ENCODE assay signal across 21 cellular contexts in genomic region chr9:26800322-26800721, GRCh38.
DNase-seq lines count a peak whose midpoint lies in the region; ATAC-seq and TF ChIP-seq lines count a peak whose summit lies in the region.
"Had no signal": no experiment of that assay in that cellular context is flagged by ENCODE, and none has a peak within 500 bp of the region (broad histone marks: within the 10 kb centered on the region; RNA-seq: fewer than 3 reads in every experiment).

No MANE protein-coding gene starts in this region.

- H3K27me3 ChIP-seq in parathyroid adenoma (ENCODE audit: control insufficient read depth, insufficient read depth, low read length), result no peaks in the 10 kb centered on the region
- H3K27me3 ChIP-seq: BLaER1, SJCRH30 had no signal

- H3K4me3 ChIP-seq in parathyroid adenoma (ENCODE audit: low read depth, low read length), result no peak overlapping the region
- H3K4me3 ChIP-seq: BLaER1, K562, SJCRH30 had no signal

- no peaks in the 10 kb centered on the region for H3K9me3 ChIP-seq in parathyroid adenoma (ENCODE audit: control insufficient read depth, low read length)
- H3K9me3 ChIP-seq: BLaER1, SJCRH30 had no signal

- no peak for TF ChIP-seq CTCF in parathyroid adenoma (IDR thresholded peaks at IDR 0.05)

- H3K9ac ChIP-seq in parathyroid adenoma, result no peak overlapping the region
- H3K9ac ChIP-seq: BLaER1 had no signal

- H3K27ac ChIP-seq in parathyroid adenoma, result peak overlapping the region; percentile 36
- H3K27ac ChIP-seq: BLaER1 had no signal

- H3K36me3 ChIP-seq in parathyroid adenoma (ENCODE audit: control insufficient read depth, insufficient read depth, low read length), result no peaks in the 10 kb centered on the region
- H3K36me3 ChIP-seq: BLaER1, SJCRH30 had no signal

- peaks cover 3% of the 10 kb centered on the region for H3K4me1 ChIP-seq in parathyroid adenoma
- H3K4me1 ChIP-seq: BLaER1 had no signal

- H3K79me2 ChIP-seq in parathyroid adenoma, result no peaks in the 10 kb centered on the region

- no peak overlapping the region for H3K4me2 ChIP-seq in parathyroid adenoma (ENCODE audit: low read length)
- H3K4me2 ChIP-seq: BLaER1 had no signal

- peak; percentile 46 for ATAC-seq in GM18870 (IDR thresholded peaks at IDR 0.05; ENCODE audit: unreplicated experiment)
- no peak for ATAC-seq in GM21786 (IDR thresholded peaks at IDR 0.05; ENCODE audit: unreplicated experiment)
- ATAC-seq: K562, SK-N-SH treated with all-trans-retinoic acid at 6 μM for 48 hours, T-helper 17 cell had no signal

- DNase-seq in NCI-H510A treated with DMSO at 0.1 percent for 48 hours (lab: John Stamatoyannopoulos, UW) (peak; percentile 75), NCI-H510A (lab: John Stamatoyannopoulos, UW) (no peak), NCI-H2196 treated with DMSO at 0.1 percent for 48 hours (lab: John Stamatoyannopoulos, UW; ENCODE audit: unreplicated experiment) (peak; percentile 52), HUDEP-2 (lab: John Stamatoyannopoulos, UW; ENCODE audit: unreplicated experiment in 76 of 76) (no peak), SHP77 treated with DMSO at 0.1 percent for 48 hours (lab: John Stamatoyannopoulos, UW) (no peak)
- DNase-seq: CD4-positive, alpha-beta T cell; Kasumi-1; NCI-H187 treated with DMSO at 0.1 percent for 48 hours; NCI-H2107; NCI-H345; NCI-H524 treated with DMSO at 0.1 percent for 48 hours; OCI-M1; T-helper 17 cell; T1000 had no signal

- H2AFZ ChIP-seq in parathyroid adenoma, result peak overlapping the region; percentile 46

Comparison
In these comparisons a context has a peak if more than half of its experiments do, and no peak if none do; other contexts are left out.
1. DNase-seq: peak in NCI-H510A treated with DMSO at 0.1 percent for 48 hours (single experiment) and NCI-H2196 treated with DMSO at 0.1 percent for 48 hours (single experiment); none in NCI-H510A (single experiment), HUDEP-2 (0 of 76) and SHP77 treated with DMSO at 0.1 percent for 48 hours (single experiment).